ENCODE assay signal across 8 cellular contexts in genomic region chr2:181891966-181892794, GRCh38. TPM values are rescaled to one million over a fixed set of nuclear protein-coding genes. Genes with fewer than 3 reads are reported as not detected.
DNase-seq lines count a peak whose midpoint lies in the region; ATAC-seq and TF ChIP-seq lines count a peak whose summit lies in the region.

No MANE protein-coding gene starts in this region.

- CTCF ChIA-PET in CD4-positive, alpha-beta memory T cell (lab: Charles Lee; ENCODE audit: partially characterized antibody): interaction anchor here (0.9 to 5.6 kb wide), 6 partner anchors 10 to 177 kb away, joined by 3 to 44 read pairs (median 4); no protein-coding TSS in a partner anchor

- no peaks in the 10 kb centered on the region for H3K36me3 ChIP-seq in CD4-positive, alpha-beta memory T cell (ENCODE audit: insufficient read depth, low read length)

- TF ChIP-seq CTCF in endothelial cell (IDR thresholded peaks at IDR 0.05; ENCODE audit: unreplicated experiment): no peak

- peak overlapping the region; percentile 55 to 91 (median 87) for H3K27ac Mint-ChIP-seq in CD4-positive, alpha-beta memory T cell
- H3K27ac Mint-ChIP-seq in endothelial cell (ENCODE audit: unreplicated experiment): peak overlapping the region; percentile 98

- peak overlapping the region; percentile 88 to 95 (median 92) for H3K4me3 Mint-ChIP-seq in CD4-positive, alpha-beta memory T cell
- H3K4me3 Mint-ChIP-seq in endothelial cell (ENCODE audit: unreplicated experiment): peak overlapping the region; percentile 99

- POLR2A ChIA-PET in CD4-positive, alpha-beta memory T cell (lab: Charles Lee; ENCODE audit: partially characterized antibody): interaction anchor here (0.8 to 1.2 kb wide), 4 partner anchors 10 to 912 kb away, joined by 3 read pairs; partner anchors contain the start of gene UBE2E3

- intact Hi-C loops in CD4-positive, alpha-beta memory T cell (cut with micrococcal nuclease): loop anchor here (2.0 to 10.0 kb wide), 5 partner anchors 435 to 1887 kb away; partner anchors contain the start of genes CWC22, DNAJC10, ITGA4 and NCKAP1

- H3K4me3 ChIP-seq in CD4-positive, alpha-beta memory T cell (ENCODE audit: low read length in 2 of 2): peak overlapping the region; percentile 70 to 86
- peak overlapping the region; percentile 75 for H3K4me3 ChIP-seq in mononuclear cell (ENCODE audit: low read length)

- peaks cover 0 to 10% of the 10 kb centered on the region in 2 donors for H3K36me3 Mint-ChIP-seq in CD4-positive, alpha-beta memory T cell
- peaks cover 4% of the 10 kb centered on the region for H3K36me3 Mint-ChIP-seq in endothelial cell (ENCODE audit: low read depth, unreplicated experiment)

- H3K27me3 ChIP-seq in CD4-positive, alpha-beta memory T cell (ENCODE audit: insufficient read depth, low read length): no peaks in the 10 kb centered on the region
- H3K27me3 ChIP-seq in mononuclear cell (ENCODE audit: insufficient read depth, low read length): peaks cover 6% of the 10 kb centered on the region

- H3K9me3 ChIP-seq in CD4-positive, alpha-beta memory T cell (ENCODE audit: control insufficient read depth in 1 of 2, low read length in 2 of 2): no peaks in the 10 kb centered on the region
- H3K9me3 ChIP-seq in mononuclear cell (ENCODE audit: low read depth, low read length): no peaks in the 10 kb centered on the region

- peaks cover 23 to 51% (median 29%) of the 10 kb centered on the region in 4 donors for H3K4me1 Mint-ChIP-seq in CD4-positive, alpha-beta memory T cell
- peaks cover 29% of the 10 kb centered on the region for H3K4me1 Mint-ChIP-seq in endothelial cell (ENCODE audit: unreplicated experiment)

- H3K4me1 ChIP-seq in CD4-positive, alpha-beta memory T cell (ENCODE audit: insufficient read depth, low read length): peaks cover 25% of the 10 kb centered on the region
- peaks cover 8% of the 10 kb centered on the region for H3K4me1 ChIP-seq in mononuclear cell (ENCODE audit: insufficient read depth, low read length)

- DNase-seq in CD4-positive, alpha-beta memory T cell: peak; percentile 58 to 65 (median 60)
- DNase-seq in NOMO-1 (lab: John Stamatoyannopoulos, UW; ENCODE audit: unreplicated experiment in 2 of 2) (peak; percentile 61), endothelial cell (ENCODE audit: low spot score) (peak; percentile 66)
- DNase-seq in activated CD8-positive, alpha-beta memory T cell treated with anti-CD3 and anti-CD28 coated beads, Interleukin-2, amount 50 U/mL, for 1 hour (ENCODE audit: extremely low read depth): peak; percentile 16
- peak; percentile 76 for DNase-seq in stimulated activated CD8-positive, alpha-beta memory T cell treated with anti-CD3 and anti-CD28 coated beads, Interleukin-4, amount 100 ng/mL, for 48 hours

- peaks cover 13 to 15% of the 10 kb centered on the region in 2 donors for H3K27me3 Mint-ChIP-seq in CD4-positive, alpha-beta memory T cell
- H3K27me3 Mint-ChIP-seq in endothelial cell (ENCODE audit: unreplicated experiment): peaks cover 7% of the 10 kb centered on the region

- ATAC-seq in GM19324 (IDR thresholded peaks at IDR 0.05; ENCODE audit: low FRiP score, unreplicated experiment): peak; percentile 47
- peak; percentile 38 for ATAC-seq in HG03457 (IDR thresholded peaks at IDR 0.05; ENCODE audit: unreplicated experiment)

- peak overlapping the region; percentile 44 for H3K27ac ChIP-seq in CD4-positive, alpha-beta memory T cell (ENCODE audit: low read depth, low read length)

- H3K9me3 Mint-ChIP-seq in CD4-positive, alpha-beta memory T cell: no peaks in the 10 kb centered on the region
- no peaks in the 10 kb centered on the region for H3K9me3 Mint-ChIP-seq in endothelial cell (ENCODE audit: unreplicated experiment)

RNA-seq across cellular contexts. Expression of gene ITPRID2, which starts 0.7 kb away (rescaled TPM):
- total RNA-seq in CD4-positive, alpha-beta memory T cell: 10 to 100 TPM; 30.8 to 38.8 TPM
- polyA plus RNA-seq in CD4-positive, alpha-beta memory T cell: 1 to 10 TPM; 3.8 to 7.0 TPM
- total RNA-seq in endothelial cell (ENCODE audit: unreplicated experiment) (76.6 TPM), mononuclear cell (96.4 TPM)

Comparison
In these comparisons a context has a peak if more than half of its experiments do, and no peak if none do; other contexts are left out.
1. Peak in every context shown above with its lines: DNase-seq, ATAC-seq, H3K4me3 ChIP-seq and H3K27ac ChIP-seq.
2. DNase-seq: peak in every context shown above with its lines; median percentile 76 in stimulated activated CD8-positive, alpha-beta memory T cell treated with anti-CD3 and anti-CD28 coated beads, Interleukin-4, amount 100 ng/mL, for 48 hours; 66 in endothelial cell; 61 in NOMO-1; 60 in CD4-positive, alpha-beta memory T cell; 16 in activated CD8-positive, alpha-beta memory T cell treated with anti-CD3 and anti-CD28 coated beads, Interleukin-2, amount 50 U/mL, for 1 hour.